In genomic region chr9:74719306-74719705, GRCh38 we compare ENCODE assay signal across 35 cellular contexts.
"Had no signal": no experiment of that assay in that cellular context is flagged by ENCODE, and none has a peak within 500 bp of the region (broad histone marks: within the 10 kb centered on the region; RNA-seq: fewer than 3 reads in every experiment).

No MANE protein-coding gene starts in this region.

- H3K36me3 ChIP-seq: MG63 had no signal

- H3K27me3 ChIP-seq: MG63 had no signal

- H3K9me3 ChIP-seq: MG63 had no signal

- H3K4me3 ChIP-seq: MG63 had no signal

- DNase-seq: Karpas-422, Kasumi-1, MG63, MM.1S, MV-4-11, NCI-H1048, NCI-H1092, NCI-H1092 treated with DMSO at 0.1 percent for 48 hours, NCI-H1105, NCI-H1105 treated with DMSO at 0.1 percent for 48 hours, NCI-H1417, NCI-H1417 treated with DMSO at 0.1 percent for 48 hours, NCI-H1436, NCI-H1436 treated with DMSO at 0.1 percent for 48 hours, NCI-H146, NCI-H1694, NCI-H1694 treated with DMSO at 0.1 percent for 48 hours, NCI-H187, NCI-H187 treated with DMSO at 0.1 percent for 48 hours, NCI-H1930, NCI-H2029, NCI-H2029 treated with DMSO at 0.1 percent for 48 hours, NCI-H2081, NCI-H2081 treated with DMSO at 0.1 percent for 48 hours, NCI-H2107, NCI-H2171, NCI-H2171 treated with DMSO at 0.1 percent for 48 hours, NCI-H2227 treated with DMSO at 0.1 percent for 48 hours, NCI-H226, NCI-H345, NCI-H446, NCI-H446 treated with DMSO at 0.1 percent for 48 hours, NCI-H510A, NCI-H510A treated with DMSO at 0.1 percent for 48 hours, NCI-H524 had no signal
